In genomic region chr10:5929442-5929841, GRCh38 we compare ENCODE assay signal across 2 cellular contexts.
TF ChIP-seq lines count a peak whose summit lies in the region.

No MANE protein-coding gene starts in this region.

TF ChIP-seq in liver, 16 proteins besides CTCF, POLR2A, EP300 and RAD21:
- no peak for TF ChIP-seq JUND (IDR thresholded peaks at IDR 0.05)
- TF ChIP-seq TAF1 (conservative IDR thresholded peaks at IDR 0.05), result no peak
- no peak for TF ChIP-seq HNF4A (conservative IDR thresholded peaks at IDR 0.05)
- no peak for TF ChIP-seq GABPA (IDR thresholded peaks at IDR 0.05 in 1 of 2, conservative IDR thresholded peaks at IDR 0.05 in 1 of 2)
- no peak for TF ChIP-seq NR2F2 (IDR thresholded peaks at IDR 0.05)
- TF ChIP-seq FOXA1 (IDR thresholded peaks at IDR 0.05), result no peak
- no peak for TF ChIP-seq YY1 (IDR thresholded peaks at IDR 0.05)
- no peak for TF ChIP-seq EGR1 (IDR thresholded peaks at IDR 0.05; ENCODE audit: low read depth in 2 of 2)

TF ChIP-seq in HepG2, 621 proteins besides CTCF, POLR2A, EP300 and RAD21:
- TF ChIP-seq LCORL (IDR thresholded peaks at IDR 0.05) (no peak), LCORL (CRISPR knock-in tag; IDR thresholded peaks at IDR 0.05) (no peak), LBX2 (CRISPR knock-in tag; IDR thresholded peaks at IDR 0.05; ENCODE audit: borderline replicate concordance) (no peak)
